Comparison of ENCODE assay signal across 10 cellular contexts in genomic region chrX:111823068-111823467, GRCh38. TPM values are rescaled to one million over a fixed set of nuclear protein-coding genes. Genes with fewer than 3 reads are reported as not detected.
DNase-seq lines count a peak whose midpoint lies in the region; ATAC-seq and TF ChIP-seq lines count a peak whose summit lies in the region.
"Had no signal": no experiment of that assay in that cellular context is flagged by ENCODE, and none has a peak within 500 bp of the region (broad histone marks: within the 10 kb centered on the region; RNA-seq: fewer than 3 reads in every experiment).

No MANE protein-coding gene starts in this region.

- no peak overlapping the region for H3K4me3 ChIP-seq in adrenal gland
- H3K4me3 ChIP-seq: skin epidermis had no signal

- H3K27ac Mint-ChIP-seq in neural crest cell (ENCODE audit: unreplicated experiment) = no peak overlapping the region

- H3K27me3 ChIP-seq in adrenal gland = no peaks in the 10 kb centered on the region

- 20 to 33% methylated on average over 1 of the region's 1 CpG; no CpG with 5 or more reads in 2 of the 4 donors for WGBS in adrenal gland, 4 donors

- intact Hi-C loops in adrenal gland (cut with DNase I) = no loop called here

- no peaks in the 10 kb centered on the region for H3K27me3 Mint-ChIP-seq in neural crest cell (ENCODE audit: low read depth)

- no peaks in the 10 kb centered on the region for H3K36me3 ChIP-seq in adrenal gland (replicated peaks in 1 of 2)

- H3K27ac ChIP-seq in adrenal gland = no peak overlapping the region
- H3K27ac ChIP-seq: skin epidermis had no signal

- H3K4me1 ChIP-seq in adrenal gland (replicated peaks in 1 of 2) = no peaks in the 10 kb centered on the region

- no peaks in the 10 kb centered on the region for H3K9me3 ChIP-seq in adrenal gland (replicated peaks in 1 of 3)

- no peaks in the 10 kb centered on the region for H3K4me1 Mint-ChIP-seq in neural crest cell

- DNase-seq in NCI-H1092 treated with DMSO at 0.1 percent for 48 hours (lab: John Stamatoyannopoulos, UW) (peak; percentile 38), NCI-H1092 (lab: John Stamatoyannopoulos, UW) (no peak), HuH-7 (ENCODE audit: low spot score) (peak; percentile 12), astrocyte of the hippocampus (ENCODE audit: low read depth, low spot score) (peak; percentile 51), neural crest cell (ENCODE audit: low read depth, low spot score) (peak; percentile 35), adrenal gland (no peak)

- no peak overlapping the region for H3K4me3 Mint-ChIP-seq in neural crest cell

- no peaks in the 10 kb centered on the region for H3K36me3 Mint-ChIP-seq in neural crest cell (ENCODE audit: low read depth)

- TF ChIP-seq CTCF in neural crest cell (conservative IDR thresholded peaks at IDR 0.05) = peak; percentile 64
- peak in 1 of 6 experiments; percentile 17 for TF ChIP-seq CTCF in adrenal gland (IDR thresholded peaks at IDR 0.05)

- no peak for TF ChIP-seq POLR2A in adrenal gland (IDR thresholded peaks at IDR 0.05)

- H3K9me3 Mint-ChIP-seq in neural crest cell = no peaks in the 10 kb centered on the region

- ATAC-seq in HG03135 (IDR thresholded peaks at IDR 0.05; ENCODE audit: unreplicated experiment) (no peak), GM18909 (IDR thresholded peaks at IDR 0.05; ENCODE audit: poor library complexity, unreplicated experiment) (no peak)

RNA-seq across cellular contexts. Expression of gene TRPC5OS, which starts 52.9 kb away (rescaled TPM):
- total RNA-seq in neural crest cell (not detected in 2 replicates), adrenal gland (not detected)
- under 1 TPM in 2 of 3 donors, not detected in 1; 0.03 to 0.38 TPM for polyA plus RNA-seq in adrenal gland
- polyA plus RNA-seq: esophagus had no signal

Comparison
In these comparisons a context has a peak if more than half of its experiments do, and no peak if none do; other contexts are left out.
1. DNase-seq: peak in NCI-H1092 treated with DMSO at 0.1 percent for 48 hours (single experiment), HuH-7 (single experiment), astrocyte of the hippocampus (single experiment) and neural crest cell (single experiment); none in NCI-H1092 (single experiment) and adrenal gland (0 of 7).